ENCODE assay signal across 16 cellular contexts in genomic region chr10:110396284-110396651, GRCh38.
DNase-seq lines count a peak whose midpoint lies in the region; ATAC-seq and TF ChIP-seq lines count a peak whose summit lies in the region.
"Had no signal": no experiment of that assay in that cellular context is flagged by ENCODE, and none has a peak within 500 bp of the region (broad histone marks: within the 10 kb centered on the region; RNA-seq: fewer than 3 reads in every experiment).

No MANE protein-coding gene starts in this region.

- H3K4me1 Mint-ChIP-seq in activated T-cell treated with anti-CD3 and anti-CD28 coated beads, Interleukin-2, amount 50 U/mL, for 24 hours (ENCODE audit: low read depth), result peaks cover 35% of the 10 kb centered on the region
- peaks cover 15% of the 10 kb centered on the region for H3K4me1 Mint-ChIP-seq in activated T-cell treated with anti-CD3 and anti-CD28 coated beads, Interleukin-2, amount 50 U/mL, for 4 hours (ENCODE audit: low read depth)

- TF ChIP-seq POLR2A in esophagus squamous epithelium (IDR thresholded peaks at IDR 0.05) (no peak), suprapubic skin (IDR thresholded peaks at IDR 0.05) (no peak)

- CTCF ChIA-PET in RWPE1 (lab: Yijun Ruan, JAX), result no interaction called here

- no peaks in the 10 kb centered on the region for H3K27me3 ChIP-seq in esophagus squamous epithelium
- H3K27me3 ChIP-seq in suprapubic skin, result no peaks in the 10 kb centered on the region
- H3K27me3 ChIP-seq: heart left ventricle, spleen had no signal

- POLR2A ChIA-PET in RWPE1 (lab: Yijun Ruan, JAX; ENCODE audit: low non-redundant PET), result no interaction called here

- intact Hi-C loops in esophagus squamous epithelium (cut with DNase I), result no loop called here

- no peaks in the 10 kb centered on the region for H3K36me3 Mint-ChIP-seq in activated T-cell treated with anti-CD3 and anti-CD28 coated beads, Interleukin-2, amount 50 U/mL, for 24 hours (ENCODE audit: low read depth)
- no peaks in the 10 kb centered on the region for H3K36me3 Mint-ChIP-seq in activated T-cell treated with anti-CD3 and anti-CD28 coated beads, Interleukin-2, amount 50 U/mL, for 4 hours (ENCODE audit: insufficient read depth)
- H3K36me3 Mint-ChIP-seq: WTC11 had no signal

- H3K27ac ChIP-seq in RWPE1 (peak overlapping the region; percentile 47), esophagus squamous epithelium (peak overlapping the region in 3 of 4 donors; percentile 36 to 89 (median 66)), suprapubic skin (peak overlapping the region; percentile 22)

- peak overlapping the region; percentile 66 for H3K27ac Mint-ChIP-seq in activated T-cell treated with anti-CD3 and anti-CD28 coated beads, Interleukin-2, amount 50 U/mL, for 24 hours
- H3K27ac Mint-ChIP-seq: WTC11 had no signal

- no peaks in the 10 kb centered on the region for H3K36me3 ChIP-seq in esophagus squamous epithelium
- H3K36me3 ChIP-seq in suprapubic skin, result no peaks in the 10 kb centered on the region
- H3K36me3 ChIP-seq: heart left ventricle, spleen had no signal

- no peaks in the 10 kb centered on the region for H3K9me3 Mint-ChIP-seq in activated T-cell treated with anti-CD3 and anti-CD28 coated beads, Interleukin-2, amount 50 U/mL, for 24 hours
- H3K9me3 Mint-ChIP-seq in activated T-cell treated with anti-CD3 and anti-CD28 coated beads, Interleukin-2, amount 50 U/mL, for 4 hours, result no peaks in the 10 kb centered on the region
- H3K9me3 Mint-ChIP-seq: WTC11 had no signal

- no peaks in the 10 kb centered on the region for H3K27me3 Mint-ChIP-seq in activated T-cell treated with anti-CD3 and anti-CD28 coated beads, Interleukin-2, amount 50 U/mL, for 24 hours
- peaks cover 2% of the 10 kb centered on the region for H3K27me3 Mint-ChIP-seq in activated T-cell treated with anti-CD3 and anti-CD28 coated beads, Interleukin-2, amount 50 U/mL, for 4 hours (ENCODE audit: low read depth)

- H3K4me1 ChIP-seq in esophagus squamous epithelium (peaks cover 23 to 67% (median 29%) of the 10 kb centered on the region in 3 donors), suprapubic skin (peaks cover 44% of the 10 kb centered on the region)

- TF ChIP-seq EP300 in suprapubic skin (IDR thresholded peaks at IDR 0.05), result no peak

- no peaks in the 10 kb centered on the region for H3K9me3 ChIP-seq in esophagus squamous epithelium
- no peaks in the 10 kb centered on the region for H3K9me3 ChIP-seq in suprapubic skin
- H3K9me3 ChIP-seq: heart left ventricle, mucosa of descending colon, spleen had no signal

- 100% methylated on average over 1 of the region's 1 CpG for WGBS in esophagus squamous epithelium, 2 donors
- WGBS in suprapubic skin, result 96% methylated on average over 1 of the region's 1 CpG

- TF ChIP-seq CTCF in RWPE1 (conservative IDR thresholded peaks at IDR 0.05; ENCODE audit: low read depth) (no peak), esophagus squamous epithelium (IDR thresholded peaks at IDR 0.05) (no peak), suprapubic skin (IDR thresholded peaks at IDR 0.05) (no peak)

- DNase-seq in activated T-cell treated with anti-CD3 and anti-CD28 coated beads, Interleukin-2, amount 50 U/mL, for 24 hours, result no peak
- DNase-seq in activated T-cell treated with anti-CD3 and anti-CD28 coated beads, Interleukin-2, amount 50 U/mL, for 4 hours, result no peak
- DNase-seq in RWPE1 (ENCODE audit: low spot score) (no peak), esophagus squamous epithelium (lab: John Stamatoyannopoulos, UW) (no peak), suprapubic skin (ENCODE audit: low spot score in 2 of 2) (no peak), DMS153 (lab: John Stamatoyannopoulos, UW) (no peak), NCI-H1436 (lab: John Stamatoyannopoulos, UW) (no peak), foreskin melanocyte (no peak)
- DNase-seq: GF-D8, islet precursor cell, NCI-H187 treated with DMSO at 0.1 percent for 48 hours, NCI-H526 had no signal

- no peak for ATAC-seq in activated T-cell treated with anti-CD3 and anti-CD28 coated beads, Interleukin-2, amount 50 U/mL, for 4 hours
- ATAC-seq: WTC11 had no signal

- no peak overlapping the region for H3K4me3 Mint-ChIP-seq in activated T-cell treated with anti-CD3 and anti-CD28 coated beads, Interleukin-2, amount 50 U/mL, for 24 hours
- H3K4me3 Mint-ChIP-seq in activated T-cell treated with anti-CD3 and anti-CD28 coated beads, Interleukin-2, amount 50 U/mL, for 4 hours, result no peak overlapping the region
- H3K4me3 Mint-ChIP-seq: WTC11 had no signal

- H3K4me3 ChIP-seq in esophagus squamous epithelium (no peak overlapping the region), suprapubic skin (no peak overlapping the region)
- H3K4me3 ChIP-seq: heart left ventricle, mucosa of descending colon, spleen had no signal
